ENCODE assay signal across 19 cellular contexts in the genomic region with DNA sequence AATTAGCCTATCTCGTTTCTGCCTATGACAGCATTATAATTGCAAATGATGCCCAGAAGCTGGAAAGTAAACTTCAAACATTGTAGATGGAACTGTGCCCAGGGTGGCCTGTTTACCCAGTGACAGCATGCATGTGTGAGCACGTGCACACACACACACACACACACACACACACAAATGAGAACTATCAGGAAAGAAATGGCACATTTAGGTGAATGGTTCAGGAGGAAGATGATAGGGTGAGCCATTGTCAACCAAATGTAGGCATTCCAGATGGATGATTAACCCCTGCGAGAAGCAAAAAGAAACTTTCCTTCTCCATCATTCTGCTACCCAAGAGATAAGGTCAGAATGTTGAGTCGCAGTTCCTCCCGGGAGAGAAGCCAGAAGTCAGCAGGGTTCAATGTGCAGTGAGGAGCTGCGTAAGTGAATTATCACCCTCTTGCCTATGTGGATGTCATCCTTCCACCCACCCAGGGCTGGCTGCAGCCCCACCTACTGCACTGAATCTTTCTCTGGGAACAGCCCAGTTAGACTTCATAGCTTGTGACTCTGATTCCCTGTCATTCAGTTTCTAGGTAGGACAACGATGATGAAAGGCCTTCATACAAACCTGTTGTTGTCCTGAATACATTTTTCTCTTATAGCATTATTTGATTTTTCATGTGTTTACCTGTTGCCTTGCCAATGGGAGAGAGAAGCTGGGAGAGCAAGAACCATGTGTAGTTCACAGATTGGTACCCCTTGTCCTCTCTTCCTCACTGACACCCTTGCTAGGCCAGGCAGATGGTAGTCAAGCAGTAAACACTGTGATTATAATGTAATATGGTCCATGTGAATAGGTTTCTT. TPM values are rescaled to one million over a fixed set of nuclear protein-coding genes. Genes with fewer than 3 reads are reported as not detected.
DNase-seq lines count a peak whose midpoint lies in the region; ATAC-seq and TF ChIP-seq lines count a peak whose summit lies in the region.
"Had no signal": no experiment of that assay in that cellular context is flagged by ENCODE, and none has a peak within 500 bp of the region (broad histone marks: within the 10 kb centered on the region; RNA-seq: fewer than 3 reads in every experiment).

No MANE protein-coding gene starts in this region.

- H3K4me3 ChIP-seq in body of pancreas: no peak overlapping the region
- H3K4me3 ChIP-seq in right lobe of liver: no peak overlapping the region
- no peak overlapping the region for H3K4me3 ChIP-seq in H7 (ENCODE audit: insufficient read depth, low read depth, low read length)
- no peak overlapping the region for H3K4me3 ChIP-seq in ascending aorta
- H3K4me3 ChIP-seq: dorsolateral prefrontal cortex, SJCRH30, thoracic aorta had no signal

- H3K27ac ChIP-seq in body of pancreas (no peak overlapping the region), right lobe of liver (peak overlapping the region; percentile 16 to 99 (median 73)), ascending aorta (no peak overlapping the region)
- H3K27ac ChIP-seq: dorsolateral prefrontal cortex, SJCRH30, thoracic aorta had no signal

- H3K27me3 ChIP-seq in body of pancreas (peaks cover 0 to 12% of the 10 kb centered on the region in 2 donors), right lobe of liver (no peaks in the 10 kb centered on the region), H7 (ENCODE audit: control insufficient read depth, insufficient read depth, low read length) (peaks cover 11% of the 10 kb centered on the region), ascending aorta (no peaks in the 10 kb centered on the region)

- H3K4me1 ChIP-seq in body of pancreas (peaks cover 20% of the 10 kb centered on the region), right lobe of liver (peaks cover 0 to 25% (median 13%) of the 10 kb centered on the region in 4 donors), ascending aorta (peaks cover 0 to 8% of the 10 kb centered on the region in 2 donors)
- H3K4me1 ChIP-seq: SJCRH30 had no signal

- WGBS in body of pancreas, 2 donors: 10 to 23% methylated on average over 7 of the region's 7 CpGs
- 12% methylated on average over 7 of the region's 7 CpGs for whole genome bisulfite sequencing in right lobe of liver (ENCODE audit: insufficient coverage, low coverage, low lambda C conversion rate, missing lambda C conversion rate)

- peak; percentile 36 for ATAC-seq in body of pancreas
- peak; percentile 25 to 41 (median 30) for ATAC-seq in right lobe of liver
- ATAC-seq in GM19395 (IDR thresholded peaks at IDR 0.05; ENCODE audit: unreplicated experiment): no peak
- ATAC-seq in HG02678 (IDR thresholded peaks at IDR 0.05; ENCODE audit: unreplicated experiment): no peak

- TF ChIP-seq POLR2A in body of pancreas (IDR thresholded peaks at IDR 0.05) (no peak), right lobe of liver (IDR thresholded peaks at IDR 0.05) (no peak)

- H3K9me3 ChIP-seq in body of pancreas: no peaks in the 10 kb centered on the region
- no peaks in the 10 kb centered on the region for H3K9me3 ChIP-seq in right lobe of liver
- no peaks in the 10 kb centered on the region for H3K9me3 ChIP-seq in ascending aorta
- H3K9me3 ChIP-seq: SJCRH30, thoracic aorta had no signal

- TF ChIP-seq CTCF in body of pancreas (IDR thresholded peaks at IDR 0.05): no peak
- no peak for TF ChIP-seq CTCF in right lobe of liver (IDR thresholded peaks at IDR 0.05)
- TF ChIP-seq CTCF in ascending aorta (IDR thresholded peaks at IDR 0.05): no peak

- intact Hi-C loops in body of pancreas (cut with DNase I): no loop called here
- intact Hi-C loops in right lobe of liver (cut with DNase I): loop anchor here (10.0 kb wide), 1 partner anchor 47 kb away; no protein-coding TSS in a partner anchor
- intact Hi-C loops in ascending aorta (cut with DNase I): loop anchor here (10.0 kb wide), 1 partner anchor 1447 kb away; no protein-coding TSS in a partner anchor

- H3K36me3 ChIP-seq in body of pancreas (replicated peaks in 1 of 2; ENCODE audit: insufficient read depth in 1 of 2, low read depth in 2 of 2): no peaks in the 10 kb centered on the region
- H3K36me3 ChIP-seq in right lobe of liver: peaks cover 0 to 12% (median 2%) of the 10 kb centered on the region in 4 donors
- no peaks in the 10 kb centered on the region for H3K36me3 ChIP-seq in H7 (replicated peaks; ENCODE audit: control insufficient read depth, insufficient read depth, low read length)
- no peaks in the 10 kb centered on the region for H3K36me3 ChIP-seq in ascending aorta
- H3K36me3 ChIP-seq: SJCRH30, thoracic aorta had no signal

- DNase-seq in EL (peak; percentile 17), NCI-H526 (lab: John Stamatoyannopoulos, UW) (peak; percentile 20 to 53), body of pancreas (peak in 3 of 4 donors; percentile 48 to 50 (median 49)), right lobe of liver (peak; percentile 71 to 86 (median 85)), H7 (no peak), ascending aorta (ENCODE audit: low spot score in 2 of 2) (no peak)
- DNase-seq: activated CD4-positive, alpha-beta T cell treated with anti-CD3 and anti-CD28 coated beads for 48 hours; activated CD8-positive, alpha-beta memory T cell treated with anti-CD3 and anti-CD28 coated beads, Interleukin-2, amount 50 U/mL, for 48 hours; activated naive CD4-positive, alpha-beta T cell treated with Interleukin-2 at 50 U/mL for 16 hours; dorsolateral prefrontal cortex; NCI-H1092 treated with DMSO at 0.1 percent for 48 hours; occipital lobe; SJCRH30; stimulated activated CD4-positive, alpha-beta T cell treated with anti-CD3 and anti-CD28 coated beads, Interleukin-4, amount 100 ng/mL, for 4 hours; T1000 had no signal

RNA-seq across cellular contexts. Expression of a gene that starts 3.5 kb away (rescaled TPM):
- total RNA-seq in body of pancreas (under 1 TPM; 0.66 to 0.78 TPM), right lobe of liver (1,000 to 10,000 TPM; 2,615 to 3,271 (median 2,774) TPM), ascending aorta (8.5 TPM)
- 0.07 and 0.17 TPM in 2 replicates for total RNA-seq in H7 (2014; rRNA removed; shearing (Covaris generic))
- total RNA-seq: kidney epithelial cell had no signal

Comparison
In these comparisons a context has a peak if more than half of its experiments do, and no peak if none do; other contexts are left out.
1. DNase-seq: peak in EL (single experiment), NCI-H526 (2 of 2), body of pancreas (3 of 4) and right lobe of liver (3 of 3); none in H7 (single experiment) and ascending aorta (0 of 2).
2. ATAC-seq: peak in body of pancreas (single experiment) and right lobe of liver (4 of 4); none in GM19395 (single experiment) and HG02678 (single experiment).
3. H3K27ac ChIP-seq: peak in right lobe of liver (3 of 3); none in body of pancreas (0 of 4) and ascending aorta (0 of 2).
4. RNA of a gene that starts 3.5 kb away (total RNA-seq): 2,615 to 3,271 TPM in right lobe of liver; 8.5 TPM in ascending aorta (single experiment), 0.66 to 0.78 TPM in body of pancreas and 0.07 to 0.17 TPM in H7; every median in the first group is over 100 times any median in the second.